10 cellular contexts compared by ENCODE assay signal in genomic region chr9:107086460-107086859, GRCh38.
"Had no signal": no experiment of that assay in that cellular context is flagged by ENCODE, and none has a peak within 500 bp of the region (broad histone marks: within the 10 kb centered on the region; RNA-seq: fewer than 3 reads in every experiment).

No MANE protein-coding gene starts in this region.

- H3K9ac ChIP-seq: GM23248 had no signal

- FAIRE-seq: H1 had no signal

- H3K4me2 ChIP-seq: GM23338 had no signal

- H2AFZ ChIP-seq: GM23248, GM23338 had no signal

- ATAC-seq: GM23338, HCT116 had no signal

- H3K27ac ChIP-seq: GM23248 had no signal

- H3K9me3 ChIP-seq: HAP-1 had no signal

- DNase-seq: GM23248, GOT3, H7, H9, HCEC 1CT, HFFc6 had no signal

- H3K36me3 ChIP-seq: HAP-1 had no signal

- H3K4me3 ChIP-seq: GM23248, GM23338, HAP-1 had no signal
